Comparison of ENCODE assay signal across 10 cellular contexts in genomic region chr5:32138839-32139493, GRCh38. TPM values are rescaled to one million over a fixed set of nuclear protein-coding genes. Genes with fewer than 3 reads are reported as not detected.
DNase-seq lines count a peak whose midpoint lies in the region; ATAC-seq and TF ChIP-seq lines count a peak whose summit lies in the region.
"Had no signal": no experiment of that assay in that cellular context is flagged by ENCODE, and none has a peak within 500 bp of the region (broad histone marks: within the 10 kb centered on the region; RNA-seq: fewer than 3 reads in every experiment).

No MANE protein-coding gene starts in this region.

- H3K9me3 ChIP-seq in PC-3 (ENCODE audit: low read length): no peaks in the 10 kb centered on the region

- H4K20me1 ChIP-seq in PC-3 (ENCODE audit: low read length): no peaks in the 10 kb centered on the region; the same call in 1 of the 2 replicates

- H3K36me3 ChIP-seq in PC-3 (ENCODE audit: low read depth, low read length): peaks cover 11% of the 10 kb centered on the region

- H3K9ac ChIP-seq in PC-3 (ENCODE audit: low read length): no peak overlapping the region

- BruUV-seq in PC-3 (replicated peaks; lab: Mats Ljungman, UMichigan): no TSS peak

- H3F3A ChIP-seq in PC-3 (ENCODE audit: low read length, unreplicated experiment): no peaks in the 10 kb centered on the region

- no peaks in the 10 kb centered on the region for H3K27me3 Mint-ChIP-seq in activated T-cell treated with anti-CD3 and anti-CD28 coated beads, Interleukin-2, amount 50 U/mL, for 4 hours (ENCODE audit: low read depth)
- peaks cover 2% of the 10 kb centered on the region for H3K27me3 Mint-ChIP-seq in nephron progenitor cell (ENCODE audit: low read depth, poor library complexity)
- peaks cover 2% of the 10 kb centered on the region for H3K27me3 Mint-ChIP-seq in HFFc6 (ENCODE audit: insufficient read depth)

- TF ChIP-seq CTCF in nephron progenitor cell (IDR thresholded peaks at IDR 0.05) (no peak), HFFc6 (IDR thresholded peaks at IDR 0.05) (no peak), PC-3 (conservative IDR thresholded peaks at IDR 0.05; ENCODE audit: low read depth, low read length) (no peak)

- H2AFZ ChIP-seq in PC-3 (ENCODE audit: low read length): no peak overlapping the region

- H3K4me3 ChIP-seq in PC-3 (ENCODE audit: low read length): no peak overlapping the region

- intact Hi-C loops in PC-3 (cut with micrococcal nuclease): no loop called here

- POLR2A ChIA-PET in PC-3 (lab: Charles Lee; ENCODE audit: unreplicated experiment): no interaction called here

- H3K27ac Mint-ChIP-seq in nephron progenitor cell (peak overlapping the region; percentile 18), HFFc6 (no peak overlapping the region)

- H3K4me3 Mint-ChIP-seq in activated T-cell treated with anti-CD3 and anti-CD28 coated beads, Interleukin-2, amount 50 U/mL, for 4 hours: peak overlapping the region; percentile 27
- H3K4me3 Mint-ChIP-seq in nephron progenitor cell: no peak overlapping the region
- no peak overlapping the region for H3K4me3 Mint-ChIP-seq in HFFc6

- no peak overlapping the region for H3K4me2 ChIP-seq in PC-3 (ENCODE audit: low read length)

- H3K27me3 ChIP-seq in PC-3 (ENCODE audit: low read length): no peaks in the 10 kb centered on the region

- no peaks in the 10 kb centered on the region for H3K9me3 Mint-ChIP-seq in activated T-cell treated with anti-CD3 and anti-CD28 coated beads, Interleukin-2, amount 50 U/mL, for 4 hours
- H3K9me3 Mint-ChIP-seq in nephron progenitor cell: peaks cover 26% of the 10 kb centered on the region
- no peaks in the 10 kb centered on the region for H3K9me3 Mint-ChIP-seq in HFFc6

- no peak overlapping the region for H3K27ac ChIP-seq in PC-3 (ENCODE audit: low read length)
- H3K27ac ChIP-seq: 22Rv1 had no signal

- DNase-seq in NCI-H82 (lab: John Stamatoyannopoulos, UW) (peak; percentile 63), NCI-H82 treated with DMSO at 0.1 percent for 48 hours (lab: John Stamatoyannopoulos, UW; ENCODE audit: unreplicated experiment) (no peak), nephron progenitor cell (no peak), HFFc6 (no peak), PC-3 (no peak), DMS114 treated with DMSO at 0.1 percent for 48 hours (lab: John Stamatoyannopoulos, UW; ENCODE audit: unreplicated experiment) (no peak)
- peak; percentile 60 for DNase-seq in activated T-cell treated with anti-CD3 and anti-CD28 coated beads, Interleukin-2, amount 50 U/mL, for 4 hours
- peak; percentile 82 for DNase-seq in stimulated activated CD8-positive, alpha-beta memory T cell treated with anti-CD3 and anti-CD28 coated beads, Interleukin-4, amount 100 ng/mL, for 48 hours
- DNase-seq: SIG-M5 had no signal

- peaks cover 25% of the 10 kb centered on the region for H3K79me2 ChIP-seq in PC-3 (ENCODE audit: low read length)

- no peaks in the 10 kb centered on the region for H3K9me2 ChIP-seq in PC-3 (replicated peaks; ENCODE audit: low read length)

- H3K36me3 Mint-ChIP-seq in activated T-cell treated with anti-CD3 and anti-CD28 coated beads, Interleukin-2, amount 50 U/mL, for 4 hours (ENCODE audit: insufficient read depth): peaks cover 32% of the 10 kb centered on the region
- H3K36me3 Mint-ChIP-seq in nephron progenitor cell (ENCODE audit: low read depth) (peaks cover 59% of the 10 kb centered on the region), HFFc6 (ENCODE audit: low read depth) (peaks cover 33% of the 10 kb centered on the region)

- ATAC-seq in activated T-cell treated with anti-CD3 and anti-CD28 coated beads, Interleukin-2, amount 50 U/mL, for 4 hours: peak; percentile 57 to 73
- no peak for ATAC-seq in PC-3

- H3K4me1 Mint-ChIP-seq in activated T-cell treated with anti-CD3 and anti-CD28 coated beads, Interleukin-2, amount 50 U/mL, for 4 hours (ENCODE audit: low read depth): peaks cover 24% of the 10 kb centered on the region
- peaks cover 10% of the 10 kb centered on the region for H3K4me1 Mint-ChIP-seq in nephron progenitor cell
- peaks cover 16% of the 10 kb centered on the region for H3K4me1 Mint-ChIP-seq in HFFc6 (ENCODE audit: low read depth)

- CTCF ChIA-PET in PC-3 (lab: Charles Lee): no interaction called here

- no peaks in the 10 kb centered on the region for H3K4me1 ChIP-seq in PC-3 (ENCODE audit: insufficient read depth, low read length)

RNA-seq across cellular contexts. Expression of gene GOLPH3, which starts 35.2 kb away (rescaled TPM):
- 100 to 1,000 TPM; 108 to 116 (median 113) TPM for total RNA-seq in activated T-cell treated with anti-CD3 and anti-CD28 coated beads, Interleukin-2, amount 50 U/mL, for 4 hours
- total RNA-seq in HFFc6 (2021; fragmentation: NEBNext Ultra II Directional; extraction: Animal tissue kit (Norgen Biotek cat#: 25700)): 10 to 100 TPM; 86.3 to 97.0 (median 93.8) TPM
- total RNA-seq in PC-3 (2014; rRNA removed): 46.2 and 55.5 TPM in 2 replicates

Comparison
In these comparisons a context has a peak if more than half of its experiments do, and no peak if none do; other contexts are left out.
1. DNase-seq: peak in NCI-H82 (single experiment), activated T-cell treated with anti-CD3 and anti-CD28 coated beads, Interleukin-2, amount 50 U/mL, for 4 hours (single experiment) and stimulated activated CD8-positive, alpha-beta memory T cell treated with anti-CD3 and anti-CD28 coated beads, Interleukin-4, amount 100 ng/mL, for 48 hours (single experiment); none in NCI-H82 treated with DMSO at 0.1 percent for 48 hours (single experiment), nephron progenitor cell (single experiment), HFFc6 (single experiment), PC-3 (single experiment) and DMS114 treated with DMSO at 0.1 percent for 48 hours (single experiment).